In the genomic region with DNA sequence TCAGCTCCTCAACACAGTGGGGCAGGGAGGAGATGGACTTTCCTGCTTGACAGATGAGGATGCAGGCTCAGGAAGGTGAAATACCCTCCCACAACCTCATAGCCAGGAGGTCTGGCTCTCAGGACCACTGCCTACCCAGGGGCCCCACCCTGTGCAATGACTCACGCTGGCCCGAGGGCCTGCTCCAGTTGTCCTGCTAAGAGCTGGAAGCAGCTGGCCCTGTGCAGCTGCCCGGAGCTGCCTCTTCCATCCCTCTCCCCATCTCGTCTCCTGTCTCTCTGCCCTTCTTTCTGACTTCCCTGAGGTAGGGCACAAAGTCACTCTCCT, we compare ENCODE assay signal across 13 cellular contexts.
DNase-seq lines count a peak whose midpoint lies in the region; ATAC-seq, FAIRE-seq and TF ChIP-seq lines count a peak whose summit lies in the region.
"Had no signal": no experiment of that assay in that cellular context is flagged by ENCODE, and none has a peak within 500 bp of the region (broad histone marks: within the 10 kb centered on the region; RNA-seq: fewer than 3 reads in every experiment).

No MANE protein-coding gene starts in this region.

- H3K4me2 ChIP-seq in fibroblast of lung (ENCODE audit: extremely low read depth, insufficient read depth, low read length): no peak overlapping the region

- H3K27ac ChIP-seq in fibroblast of lung (ENCODE audit: insufficient read depth, low read length): peak overlapping the region; percentile 53

- H3K79me2 ChIP-seq in fibroblast of lung (ENCODE audit: control insufficient read depth, insufficient read depth, low read length): peaks cover 41% of the 10 kb centered on the region

- no peak overlapping the region for H3K9ac ChIP-seq in fibroblast of lung (ENCODE audit: insufficient read depth, low read length)

- DNase-seq in COLO668 (lab: John Stamatoyannopoulos, UW; ENCODE audit: unreplicated experiment) (peak; percentile 4), RCC 7860 (ENCODE audit: low spot score) (peak; percentile 37), fibroblast of lung (ENCODE audit: low read depth in 2 of 2) (peak; percentile 56 to 76), posterior vena cava (ENCODE audit: low spot score) (peak; percentile 88), GM19239 (ENCODE audit: insufficient read length, low spot score) (no peak), activated gamma-delta T cell treated with Interleukin-2 at 50 U/mL for 16 hours (no peak), posterior cingulate gyrus (no peak)
- DNase-seq: activated CD4-positive, alpha-beta T cell treated with anti-CD3 and anti-CD28 coated beads, Interleukin-2, amount 10 ng/mL, durations not matched to agents 24 days and 14 days; activated naive CD8-positive, alpha-beta T cell treated with anti-CD3 and anti-CD28 coated beads, Interleukin-2, amount 10 ng/mL, durations not matched to agents 7 days and 5 days; CD8-positive, alpha-beta T cell; NCI-H2227 treated with DMSO at 0.1 percent for 48 hours had no signal

- intact Hi-C loops in posterior vena cava (cut with DNase I): loop anchor here in 1 of 2 donors (5.0 to 10.0 kb wide), 4 partner anchors 118 to 1145 kb away; no protein-coding TSS in a partner anchor
- intact Hi-C loops in posterior cingulate gyrus (cut with DNase I): loop anchor here (5.0 kb wide), 1 partner anchor 40 kb away; no protein-coding TSS in a partner anchor

- no peaks in the 10 kb centered on the region for H4K20me1 ChIP-seq in fibroblast of lung (ENCODE audit: control insufficient read depth, extremely low read depth, insufficient read depth, low read length)

- peaks cover 41% of the 10 kb centered on the region for H3K4me1 ChIP-seq in fibroblast of lung (ENCODE audit: control insufficient read depth, extremely low read depth, insufficient read depth, low read length)

- no peaks in the 10 kb centered on the region for H3K27me3 ChIP-seq in fibroblast of lung (ENCODE audit: control insufficient read depth, insufficient read depth, low read length)

- no peak for ATAC-seq in HG02938 (IDR thresholded peaks at IDR 0.05; ENCODE audit: unreplicated experiment)
- ATAC-seq: CD8-positive, alpha-beta T cell had no signal

- H2AFZ ChIP-seq in fibroblast of lung (ENCODE audit: low read length): no peak overlapping the region

- peaks cover 14% of the 10 kb centered on the region for H3K36me3 ChIP-seq in fibroblast of lung (ENCODE audit: control insufficient read depth, insufficient read depth, low read length)

- FAIRE-seq in RCC 7860 (lab: Jason Lieb, UNC): peak; percentile 35
- FAIRE-seq in GM19239 (lab: Jason Lieb, UNC): no peak
- FAIRE-seq: GM12892 had no signal

- no peak overlapping the region for H3K4me3 ChIP-seq in fibroblast of lung (replicated peaks in 1 of 4; ENCODE audit: control extremely low read depth in 1 of 4, insufficient read depth in 1 of 4, low read depth in 3 of 4, low read length in 4 of 4)

- H3K9me3 ChIP-seq in fibroblast of lung (ENCODE audit: control insufficient read depth, insufficient read depth, low read depth, low read length): no peaks in the 10 kb centered on the region

- TF ChIP-seq CTCF in fibroblast of lung (conservative IDR thresholded peaks at IDR 0.05 in 1 of 2, IDR thresholded peaks at IDR 0.05 in 1 of 2; ENCODE audit: low read depth in 1 of 2, low read length in 2 of 2): no peak

Comparison
In these comparisons a context has a peak if more than half of its experiments do, and no peak if none do; other contexts are left out.
1. DNase-seq: peak in COLO668 (single experiment), RCC 7860 (single experiment), fibroblast of lung (2 of 2) and posterior vena cava (single experiment); none in GM19239 (single experiment), activated gamma-delta T cell treated with Interleukin-2 at 50 U/mL for 16 hours (single experiment) and posterior cingulate gyrus (0 of 10).